Comparison of ENCODE assay signal across 8 cellular contexts in the genomic region with DNA sequence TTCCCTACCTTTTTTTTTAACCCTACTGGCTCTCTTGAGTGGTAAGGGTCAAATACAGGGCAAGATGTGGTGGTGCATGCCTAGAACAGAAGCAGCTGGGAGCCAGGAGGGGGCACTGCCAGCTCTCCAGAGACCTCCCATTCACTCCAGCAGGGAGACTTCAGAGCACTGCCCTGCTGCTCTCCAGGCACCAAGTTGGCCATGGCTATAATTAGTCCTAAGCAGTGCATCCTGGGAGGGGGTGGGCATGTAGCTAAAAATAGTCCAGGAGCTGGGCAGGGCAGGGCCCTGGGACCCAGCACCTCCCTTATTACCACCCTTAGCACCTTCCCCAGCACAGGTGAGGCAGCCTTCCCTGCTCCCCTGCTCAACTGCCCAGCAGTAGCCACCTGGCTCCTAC. TPM values are rescaled to one million over a fixed set of nuclear protein-coding genes. Genes with fewer than 3 reads are reported as not detected.
DNase-seq lines count a peak whose midpoint lies in the region; ATAC-seq and TF ChIP-seq lines count a peak whose summit lies in the region.

No MANE protein-coding gene starts in this region.

- H3K4me1 ChIP-seq in gastrocnemius medialis, result peaks cover 72% of the 10 kb centered on the region in 2 donors
- H3K4me1 ChIP-seq in suprapubic skin, result peaks cover 60% of the 10 kb centered on the region
- peaks cover 55% of the 10 kb centered on the region for H3K4me1 ChIP-seq in effector memory CD4-positive, alpha-beta T cell (ENCODE audit: control insufficient read depth, insufficient read depth, low read length, poor library complexity, severe bottlenecking)

- no peak overlapping the region for H3K27ac Mint-ChIP-seq in endothelial cell (ENCODE audit: unreplicated experiment)

- TF ChIP-seq CTCF in endothelial cell (IDR thresholded peaks at IDR 0.05; ENCODE audit: unreplicated experiment), result peak; percentile 14
- TF ChIP-seq CTCF in gastrocnemius medialis (IDR thresholded peaks at IDR 0.05 in 4 of 5, conservative IDR thresholded peaks at IDR 0.05 in 1 of 5), result peak in 4 of 5 experiments; percentile 11 to 50 (median 32)
- TF ChIP-seq CTCF in suprapubic skin (IDR thresholded peaks at IDR 0.05), result no peak

- no peaks in the 10 kb centered on the region for H3K9me3 ChIP-seq in gastrocnemius medialis
- no peaks in the 10 kb centered on the region for H3K9me3 ChIP-seq in suprapubic skin
- H3K9me3 ChIP-seq in effector memory CD4-positive, alpha-beta T cell (ENCODE audit: control insufficient read depth, low read length), result no peaks in the 10 kb centered on the region

- H3K4me3 ChIP-seq in gastrocnemius medialis, result peak overlapping the region; percentile 45 to 99 (median 92)
- no peak overlapping the region for H3K4me3 ChIP-seq in suprapubic skin
- H3K4me3 ChIP-seq in effector memory CD4-positive, alpha-beta T cell (ENCODE audit: insufficient read depth, low read depth, low read length, poor library complexity, severe bottlenecking), result no peak overlapping the region

- no peaks in the 10 kb centered on the region for H3K27me3 ChIP-seq in gastrocnemius medialis
- peaks cover 6% of the 10 kb centered on the region for H3K27me3 ChIP-seq in suprapubic skin
- no peaks in the 10 kb centered on the region for H3K27me3 ChIP-seq in effector memory CD4-positive, alpha-beta T cell (replicated peaks; ENCODE audit: control insufficient read depth, insufficient read depth, low read length, poor library complexity, severe bottlenecking)

- TF ChIP-seq POLR2A in gastrocnemius medialis (IDR thresholded peaks at IDR 0.05), result peak; percentile 81 to 82
- no peak for TF ChIP-seq POLR2A in suprapubic skin (IDR thresholded peaks at IDR 0.05)

- in situ Hi-C loops in gastrocnemius medialis (cut with MboI; ENCODE audit: low sequenced_read_pairs in 4 of 4), result loop anchor here in 3 of 4 donors (25.0 kb wide), 2 partner anchors 293 to 318 kb away; a partner anchor contains a TSS

- ATAC-seq in gastrocnemius medialis, result peak; percentile 39 to 53
- no peak for ATAC-seq in GM19328 (IDR thresholded peaks at IDR 0.05; ENCODE audit: unreplicated experiment)

- peak; percentile 46 for DNase-seq in activated CD4-positive, alpha-beta T cell treated with anti-CD3 and anti-CD28 coated beads for 48 hours
- no peak for DNase-seq in activated CD4-positive, alpha-beta T cell treated with anti-CD3 and anti-CD28 coated beads, Interleukin-2, amount 50 U/mL, for 1 hour
- peak; percentile 47 for DNase-seq in NCI-H1694 (lab: John Stamatoyannopoulos, UW)
- no peak for DNase-seq in endothelial cell (ENCODE audit: low spot score)
- peak; percentile 73 to 92 for DNase-seq in gastrocnemius medialis
- DNase-seq in suprapubic skin (ENCODE audit: low spot score in 2 of 2), result no peak
- no peak for DNase-seq in effector memory CD4-positive, alpha-beta T cell

- peaks cover 18% of the 10 kb centered on the region for H3K4me1 Mint-ChIP-seq in endothelial cell (ENCODE audit: unreplicated experiment)

- intact Hi-C loops in gastrocnemius medialis (cut with DNase I; ENCODE audit: low total_unique reads), result loop anchor here (1.0 kb wide), 2 partner anchors 160 to 311 kb away; a partner anchor contains a TSS

- H3K36me3 ChIP-seq in gastrocnemius medialis (peaks cover 0 to 21% of the 10 kb centered on the region in 2 donors), suprapubic skin (no peaks in the 10 kb centered on the region)
- H3K36me3 ChIP-seq in effector memory CD4-positive, alpha-beta T cell (ENCODE audit: control insufficient read depth, insufficient read depth, low read length), result no peaks in the 10 kb centered on the region

- H3K36me3 Mint-ChIP-seq in endothelial cell (ENCODE audit: low read depth, unreplicated experiment), result no peaks in the 10 kb centered on the region

- no peak for TF ChIP-seq EP300 in suprapubic skin (IDR thresholded peaks at IDR 0.05)

- H3K27ac ChIP-seq in gastrocnemius medialis (peak overlapping the region; percentile 98 to 100 (median 99)), suprapubic skin (no peak overlapping the region)
- H3K27ac ChIP-seq in effector memory CD4-positive, alpha-beta T cell (ENCODE audit: insufficient read depth, low read length, poor library complexity, severe bottlenecking), result no peak overlapping the region

- peaks cover 32% of the 10 kb centered on the region for H3K27me3 Mint-ChIP-seq in endothelial cell (ENCODE audit: unreplicated experiment)

- H3K4me3 Mint-ChIP-seq in endothelial cell (ENCODE audit: unreplicated experiment), result no peak overlapping the region

- no peaks in the 10 kb centered on the region for H3K9me3 Mint-ChIP-seq in endothelial cell (ENCODE audit: unreplicated experiment)

RNA-seq across cellular contexts. Expression of a gene that starts 3.5 kb away (rescaled TPM):
- total RNA-seq in endothelial cell (ENCODE audit: unreplicated experiment) (13.0 TPM), gastrocnemius medialis (100 to 1,000 TPM; 409 to 694 (median 563) TPM), suprapubic skin (10 to 100 TPM in 1 of 4 donors, 1 to 10 TPM in 3; 1.4 to 13.7 (median 6.6) TPM)

RNA-seq across cellular contexts. Expression of a gene that starts 26.3 kb away (rescaled TPM):
- 7.6 TPM for total RNA-seq in endothelial cell (ENCODE audit: unreplicated experiment)
- total RNA-seq in gastrocnemius medialis, result 10 to 100 TPM in 1 of 4 donors, 1 to 10 TPM in 3; 8.2 to 11.5 (median 9.2) TPM
- 10 to 100 TPM in 3 of 4 donors, 1 to 10 TPM in 1; 9.0 to 16.5 (median 10.8) TPM for total RNA-seq in suprapubic skin

RNA-seq across cellular contexts. Expression of a gene that starts 29.8 kb away (rescaled TPM):
- total RNA-seq in endothelial cell (ENCODE audit: unreplicated experiment), result 116 TPM
- 10 to 100 TPM; 30.2 to 62.2 (median 41.1) TPM for total RNA-seq in gastrocnemius medialis
- 100 to 1,000 TPM in 2 of 4 donors, 10 to 100 TPM in 2; 66.7 to 103 (median 90.4) TPM for total RNA-seq in suprapubic skin

RNA-seq across cellular contexts. Expression of a gene that starts 50.8 kb away (rescaled TPM):
- total RNA-seq in endothelial cell (ENCODE audit: unreplicated experiment) (15.7 TPM), gastrocnemius medialis (10 to 100 TPM; 31.0 to 50.2 (median 32.1) TPM), suprapubic skin (10 to 100 TPM; 31.6 to 45.9 (median 40.3) TPM)

RNA-seq across cellular contexts. Expression of a gene that starts 52.4 kb away (rescaled TPM):
- total RNA-seq in endothelial cell (ENCODE audit: unreplicated experiment) (1.7 TPM), gastrocnemius medialis (1 to 10 TPM; 2.6 to 5.7 (median 5.0) TPM), suprapubic skin (10 to 100 TPM in 1 of 4 donors, 1 to 10 TPM in 3; 7.2 to 11.0 (median 7.9) TPM)

Comparison
In these comparisons a context has a peak if more than half of its experiments do, and no peak if none do; other contexts are left out.
1. DNase-seq: peak in activated CD4-positive, alpha-beta T cell treated with anti-CD3 and anti-CD28 coated beads for 48 hours (single experiment), NCI-H1694 (single experiment) and gastrocnemius medialis (2 of 2); none in activated CD4-positive, alpha-beta T cell treated with anti-CD3 and anti-CD28 coated beads, Interleukin-2, amount 50 U/mL, for 1 hour (single experiment), endothelial cell (single experiment), suprapubic skin (0 of 2) and effector memory CD4-positive, alpha-beta T cell (0 of 3).
2. CTCF ChIP-seq: peak in endothelial cell (single experiment) and gastrocnemius medialis (4 of 5); none in suprapubic skin (0 of 2).
3. H3K27ac ChIP-seq: peak in gastrocnemius medialis (4 of 4); none in suprapubic skin (single experiment) and effector memory CD4-positive, alpha-beta T cell (single experiment).
4. H3K4me3 ChIP-seq: peak in gastrocnemius medialis (4 of 4); none in suprapubic skin (single experiment) and effector memory CD4-positive, alpha-beta T cell (single experiment).
5. POLR2A ChIP-seq: peak in gastrocnemius medialis (2 of 2); none in suprapubic skin (0 of 2).
6. RNA of a gene that starts 3.5 kb away (total RNA-seq): 409 to 694 TPM in gastrocnemius medialis; 13.0 TPM in endothelial cell (single experiment) and 1.4 to 13.7 TPM in suprapubic skin; every median in the first group is over 10 times any median in the second.